14 cellular contexts compared by ENCODE assay signal in genomic region chr1:210407887-210408252, GRCh38.
"Had no signal": no experiment of that assay in that cellular context is flagged by ENCODE, and none has a peak within 500 bp of the region (broad histone marks: within the 10 kb centered on the region; RNA-seq: fewer than 3 reads in every experiment).

No MANE protein-coding gene starts in this region.

- H3K27me3 Mint-ChIP-seq: effector memory CD8-positive, alpha-beta T cell; stimulated activated naive CD8-positive, alpha-beta T cell treated with anti-CD3 and anti-CD28 coated beads, Interleukin-15, Interleukin-2, amounts not matched to agents 100 ng/mL and 50 ng/mL, for 24 hours had no signal

- H3K36me3 ChIP-seq: neural progenitor cell, ovary, right atrium auricular region, tibial artery, upper lobe of left lung, uterus had no signal

- H3K27ac ChIP-seq: esophagus squamous epithelium, gastroesophageal sphincter, neural progenitor cell, ovary, right atrium auricular region, tibial artery, upper lobe of left lung, uterus had no signal

- H3K27me3 ChIP-seq: esophagus squamous epithelium, gastroesophageal sphincter, neural progenitor cell, ovary, right atrium auricular region, tibial artery, upper lobe of left lung, uterus had no signal

- H3K4me1 Mint-ChIP-seq: mesothelial cell of epicardium; stimulated activated effector memory CD8-positive, alpha-beta T cell treated with anti-CD3 and anti-CD28 coated beads, Interleukin-12 subunit alpha, Interleukin-12 subunit beta, amount 100 ng/mL, for 72 hours had no signal

- H3K4me1 ChIP-seq: gastroesophageal sphincter, right atrium auricular region, tibial artery, upper lobe of left lung, uterus had no signal

- H3K9me3 Mint-ChIP-seq: effector memory CD8-positive, alpha-beta T cell; natural killer cell treated with Interleukin-12 subunit alpha and Interleukin-12 subunit beta and Interleukin-15 and Interleukin-18, amount 100 ng/mL, for 72 hours; stimulated activated effector memory CD8-positive, alpha-beta T cell treated with anti-CD3 and anti-CD28 coated beads, Interleukin-12 subunit alpha, Interleukin-12 subunit beta, amount 100 ng/mL, for 72 hours; stimulated activated naive CD8-positive, alpha-beta T cell treated with anti-CD3 and anti-CD28 coated beads, Interleukin-15, Interleukin-2, amounts not matched to agents 100 ng/mL and 50 ng/mL, for 24 hours had no signal

- H3K4me3 ChIP-seq: esophagus squamous epithelium, gastroesophageal sphincter, neural progenitor cell, ovary, right atrium auricular region, smooth muscle cell, tibial artery, upper lobe of left lung, uterus had no signal

- H3K36me3 Mint-ChIP-seq: natural killer cell treated with Interleukin-12 subunit alpha and Interleukin-12 subunit beta and Interleukin-15 and Interleukin-18, amount 100 ng/mL, for 72 hours; neural progenitor cell; stimulated activated effector memory CD8-positive, alpha-beta T cell treated with anti-CD3 and anti-CD28 coated beads, Interleukin-12 subunit alpha, Interleukin-12 subunit beta, amount 100 ng/mL, for 72 hours had no signal

- H3K4me3 Mint-ChIP-seq: effector memory CD8-positive, alpha-beta T cell; mesothelial cell of epicardium; natural killer cell treated with Interleukin-12 subunit alpha and Interleukin-12 subunit beta and Interleukin-15 and Interleukin-18, amount 100 ng/mL, for 72 hours; neural progenitor cell; stimulated activated effector memory CD8-positive, alpha-beta T cell treated with anti-CD3 and anti-CD28 coated beads, Interleukin-12 subunit alpha, Interleukin-12 subunit beta, amount 100 ng/mL, for 72 hours; stimulated activated naive CD8-positive, alpha-beta T cell treated with anti-CD3 and anti-CD28 coated beads, Interleukin-15, Interleukin-2, amounts not matched to agents 100 ng/mL and 50 ng/mL, for 24 hours had no signal

- ATAC-seq: natural killer cell treated with Interleukin-12 subunit alpha and Interleukin-12 subunit beta and Interleukin-15 and Interleukin-18, amount 100 ng/mL, for 72 hours had no signal

- H3K9me3 ChIP-seq: esophagus squamous epithelium, gastroesophageal sphincter, ovary, right atrium auricular region, tibial artery, upper lobe of left lung, uterus had no signal

- H3K27ac Mint-ChIP-seq: effector memory CD8-positive, alpha-beta T cell; mesothelial cell of epicardium; natural killer cell treated with Interleukin-12 subunit alpha and Interleukin-12 subunit beta and Interleukin-15 and Interleukin-18, amount 100 ng/mL, for 72 hours; neural progenitor cell; stimulated activated effector memory CD8-positive, alpha-beta T cell treated with anti-CD3 and anti-CD28 coated beads, Interleukin-12 subunit alpha, Interleukin-12 subunit beta, amount 100 ng/mL, for 72 hours; stimulated activated naive CD8-positive, alpha-beta T cell treated with anti-CD3 and anti-CD28 coated beads, Interleukin-15, Interleukin-2, amounts not matched to agents 100 ng/mL and 50 ng/mL, for 24 hours had no signal

- DNase-seq: esophagus squamous epithelium had no signal
